In genomic region chr2:64737547-64737946, GRCh38 we compare ENCODE assay signal across 11 cellular contexts.
DNase-seq lines count a peak whose midpoint lies in the region; ATAC-seq and TF ChIP-seq lines count a peak whose summit lies in the region.
"Had no signal": no experiment of that assay in that cellular context is flagged by ENCODE, and none has a peak within 500 bp of the region (broad histone marks: within the 10 kb centered on the region; RNA-seq: fewer than 3 reads in every experiment).

No MANE protein-coding gene starts in this region.

- H3F3A ChIP-seq in PC-3 (ENCODE audit: low read length, unreplicated experiment): no peaks in the 10 kb centered on the region

- CTCF ChIA-PET in IMR-90 (lab: Yijun Ruan, JAX) (interaction anchor here (1.4 kb wide), 1 partner anchor 9 kb away, joined by 4 read pairs; no protein-coding TSS in a partner anchor), PC-3 (lab: Charles Lee) (no interaction called here)

- no peak overlapping the region for H3K56ac ChIP-seq in IMR-90 (ENCODE audit: extremely low read depth, insufficient read depth, low read length)

- intact Hi-C loops in IMR-90 (cut with micrococcal nuclease) (no loop called here), PC-3 (cut with micrococcal nuclease) (no loop called here)

- no peak overlapping the region for H2AK9ac ChIP-seq in IMR-90 (replicated peaks; ENCODE audit: low read depth, low read length, poor library complexity)

- dilution Hi-C loops in IMR-90 (cut with HindIII; ENCODE audit: low sequenced_read_pairs, unreplicated experiment): no loop called here

- no peaks in the 10 kb centered on the region; a peak in 1 of 4 replicates for H3K79me1 ChIP-seq in IMR-90 (ENCODE audit: low read depth in 1 of 2, low read length in 2 of 2)

- no peak overlapping the region for H3K14ac ChIP-seq in IMR-90 (replicated peaks; ENCODE audit: low read depth, low read length)

- H3K79me2 ChIP-seq in PC-3 (ENCODE audit: low read length): no peaks in the 10 kb centered on the region

- H4K20me1 ChIP-seq in IMR-90 (ENCODE audit: insufficient read depth, low read length): no peaks in the 10 kb centered on the region
- H4K20me1 ChIP-seq in PC-3 (ENCODE audit: low read length): no peaks in the 10 kb centered on the region

- peak; percentile 84 for ATAC-seq in GM18511 (IDR thresholded peaks at IDR 0.05; ENCODE audit: unreplicated experiment)
- peak; percentile 44 for ATAC-seq in GM21423 (IDR thresholded peaks at IDR 0.05; ENCODE audit: unreplicated experiment)
- peak; percentile 32 for ATAC-seq in IMR-90 (ENCODE audit: low read depth)
- no peak for ATAC-seq in PC-3

- H3K4me2 ChIP-seq in IMR-90 (ENCODE audit: low read depth, low read length): no peak overlapping the region; the same call in 1 of the 2 replicates
- no peak overlapping the region for H3K4me2 ChIP-seq in PC-3 (ENCODE audit: low read length)

- no peak for TF ChIP-seq POLR2A in IMR-90 (IDR thresholded peaks at IDR 0.05; ENCODE audit: low read depth, low read length)
- TF ChIP-seq POLR2A in Peyer's patch (IDR thresholded peaks at IDR 0.05): no peak

- peaks cover 3% of the 10 kb centered on the region; the same call in 1 of the 2 replicates for H3K9me1 ChIP-seq in IMR-90 (ENCODE audit: insufficient read depth, low read length)

- TF ChIP-seq RAD21 in IMR-90 (IDR thresholded peaks at IDR 0.05; ENCODE audit: low read length): no peak

- H4K8ac ChIP-seq in IMR-90 (ENCODE audit: low read depth in 2 of 2, low read length in 2 of 2): no peak overlapping the region

- no peak overlapping the region; the same call in 1 of the 2 replicates for H3K4ac ChIP-seq in IMR-90 (ENCODE audit: low read depth, low read length)

- TF ChIP-seq CTCF in IMR-90 (conservative IDR thresholded peaks at IDR 0.05; ENCODE audit: low read depth, low read length) (no peak), PC-3 (conservative IDR thresholded peaks at IDR 0.05; ENCODE audit: low read depth, low read length) (no peak), Peyer's patch (IDR thresholded peaks at IDR 0.05) (no peak)

- no peak overlapping the region for H2AFZ ChIP-seq in IMR-90 (replicated peaks; ENCODE audit: low read length, poor library complexity)
- H2AFZ ChIP-seq in PC-3 (ENCODE audit: low read length): no peak overlapping the region

- POLR2A ChIA-PET in IMR-90 (lab: Charles Lee; ENCODE audit: unreplicated experiment): no interaction called here
- POLR2A ChIA-PET in PC-3 (lab: Charles Lee; ENCODE audit: unreplicated experiment): interaction anchor here (0.5 kb wide), 1 partner anchor 490 kb away, joined by 13 read pairs; the partner anchor contains the start of gene ACTR2

- in situ Hi-C loops in IMR-90 (cut with MboI; ENCODE audit: low sequenced_read_pairs): no loop called here

- H3K27ac ChIP-seq in IMR-90 (ENCODE audit: insufficient read depth, low read length) (no peak overlapping the region), PC-3 (ENCODE audit: low read length) (no peak overlapping the region), Peyer's patch (no peak overlapping the region)
- H3K27ac ChIP-seq: cardiac muscle cell, spleen had no signal

- peak overlapping the region; percentile 59 for H3K23ac ChIP-seq in IMR-90 (ENCODE audit: low read depth, low read length)

- H3K4me1 ChIP-seq in IMR-90 (ENCODE audit: control insufficient read depth, insufficient read depth, low read length) (peaks cover 2% of the 10 kb centered on the region; the same call in 1 of the 2 replicates), PC-3 (ENCODE audit: insufficient read depth, low read length) (no peaks in the 10 kb centered on the region), Peyer's patch (no peaks in the 10 kb centered on the region)

- H4K5ac ChIP-seq in IMR-90 (ENCODE audit: low read depth, low read length): no peak overlapping the region; the same call in 1 of the 2 replicates

- no peak overlapping the region for H4K91ac ChIP-seq in IMR-90 (ENCODE audit: insufficient read depth, low read depth, low read length)

- no peak overlapping the region for H3K18ac ChIP-seq in IMR-90 (ENCODE audit: low read depth, low read length)

- H3K4me3 ChIP-seq in IMR-90 (ENCODE audit: insufficient read depth, low read depth, low read length) (no peak overlapping the region), PC-3 (ENCODE audit: low read length) (no peak overlapping the region), Peyer's patch (no peak overlapping the region)
- H3K4me3 ChIP-seq: cardiac muscle cell, spleen had no signal

- H3K9me2 ChIP-seq in PC-3 (replicated peaks; ENCODE audit: low read length): no peaks in the 10 kb centered on the region

- no peak overlapping the region for H2BK20ac ChIP-seq in IMR-90 (ENCODE audit: low read depth, low read length)

- no TSS peak for BruUV-seq in IMR-90 (replicated peaks; lab: Mats Ljungman, UMichigan)
- BruUV-seq in PC-3 (replicated peaks; lab: Mats Ljungman, UMichigan): no TSS peak

- no peak overlapping the region for H2BK15ac ChIP-seq in IMR-90 (ENCODE audit: low read depth, low read length)

- no peak overlapping the region for H2BK5ac ChIP-seq in IMR-90 (ENCODE audit: low read depth, low read length, poor library complexity, severe bottlenecking)

- no peaks in the 10 kb centered on the region for H3K36me3 ChIP-seq in IMR-90 (ENCODE audit: control insufficient read depth, insufficient read depth, low read length)
- H3K36me3 ChIP-seq in PC-3 (ENCODE audit: low read depth, low read length): peaks cover 3% of the 10 kb centered on the region; the same call in 1 of the 2 replicates
- no peaks in the 10 kb centered on the region for H3K36me3 ChIP-seq in Peyer's patch
- H3K36me3 ChIP-seq: cardiac muscle cell, spleen had no signal

- H3K9ac ChIP-seq in IMR-90 (ENCODE audit: low read depth, low read length) (no peak overlapping the region), PC-3 (ENCODE audit: low read length) (no peak overlapping the region)

- H3K9me3 ChIP-seq in IMR-90 (ENCODE audit: control insufficient read depth, insufficient read depth, low read length) (no peaks in the 10 kb centered on the region), PC-3 (ENCODE audit: low read length) (no peaks in the 10 kb centered on the region), Peyer's patch (no peaks in the 10 kb centered on the region)
- H3K9me3 ChIP-seq: spleen had no signal

- H3K27me3 ChIP-seq in IMR-90 (ENCODE audit: control insufficient read depth, insufficient read depth, low read length) (no peaks in the 10 kb centered on the region), PC-3 (ENCODE audit: low read length) (no peaks in the 10 kb centered on the region), Peyer's patch (no peaks in the 10 kb centered on the region)
- H3K27me3 ChIP-seq: cardiac muscle cell, spleen had no signal

- DNase-seq in IMR-90 (peak; percentile 41), fibroblast of peridontal ligament (ENCODE audit: extremely low read depth) (peak; percentile 45), PC-3 (no peak), cerebellar cortex (ENCODE audit: low spot score) (no peak), Peyer's patch (no peak), NOMO-1 treated with DMSO at 0.1 percent for 48 hours (lab: John Stamatoyannopoulos, UW; ENCODE audit: unreplicated experiment) (no peak)
- DNase-seq: NCI-H1694, spleen had no signal

- H2BK120ac ChIP-seq in IMR-90 (ENCODE audit: low read depth, low read length): no peak overlapping the region

- no peak overlapping the region; the same call in 1 of the 2 replicates for H2AK5ac ChIP-seq in IMR-90 (ENCODE audit: low read depth, low read length)

TF ChIP-seq in IMR-90, 13 proteins besides CTCF, POLR2A, EP300 and RAD21:
- TF ChIP-seq RFX5 (IDR thresholded peaks at IDR 0.05; ENCODE audit: low read depth, low read length) (no peak), MXI1 (IDR thresholded peaks at IDR 0.05; ENCODE audit: borderline replicate concordance, low read depth, low read length) (no peak), SMC3 (IDR thresholded peaks at IDR 0.05; ENCODE audit: low read depth, low read length) (no peak), NFE2L2 (IDR thresholded peaks at IDR 0.05; ENCODE audit: low read depth, low read length) (no peak), FOS (IDR thresholded peaks at IDR 0.05; ENCODE audit: low read depth, low read length) (no peak), MAFK (IDR thresholded peaks at IDR 0.05; ENCODE audit: low read depth, low read length) (no peak), CHD1 (IDR thresholded peaks at IDR 0.05; ENCODE audit: low read depth, low read length) (no peak), MAZ (IDR thresholded peaks at IDR 0.05; ENCODE audit: borderline replicate concordance, low read depth, low read length) (no peak), CEBPB (IDR thresholded peaks at IDR 0.05; ENCODE audit: low read depth, low read length) (no peak), RCOR1 (IDR thresholded peaks at IDR 0.05; ENCODE audit: insufficient replicate concordance, low read length) (no peak), USF2 (IDR thresholded peaks at IDR 0.05; ENCODE audit: low read depth, low read length) (no peak), BHLHE40 (IDR thresholded peaks at IDR 0.05; ENCODE audit: low read depth, low read length) (no peak)
- TF ChIP-seq, protein P1, sequence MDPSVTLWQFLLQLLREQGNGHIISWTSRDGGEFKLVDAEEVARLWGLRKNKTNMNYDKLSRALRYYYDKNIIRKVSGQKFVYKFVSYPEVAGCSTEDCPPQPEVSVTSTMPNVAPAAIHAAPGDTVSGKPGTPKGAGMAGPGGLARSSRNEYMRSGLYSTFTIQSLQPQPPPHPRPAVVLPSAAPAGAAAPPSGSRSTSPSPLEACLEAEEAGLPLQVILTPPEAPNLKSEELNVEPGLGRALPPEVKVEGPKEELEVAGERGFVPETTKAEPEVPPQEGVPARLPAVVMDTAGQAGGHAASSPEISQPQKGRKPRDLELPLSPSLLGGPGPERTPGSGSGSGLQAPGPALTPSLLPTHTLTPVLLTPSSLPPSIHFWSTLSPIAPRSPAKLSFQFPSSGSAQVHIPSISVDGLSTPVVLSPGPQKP (IDR thresholded peaks at IDR 0.05; ENCODE audit: borderline replicate concordance, low read depth, low read length): no peak

Comparison
In these comparisons a context has a peak if more than half of its experiments do, and no peak if none do; other contexts are left out.
1. DNase-seq: peak in IMR-90 (single experiment) and fibroblast of peridontal ligament (single experiment); none in PC-3 (single experiment), cerebellar cortex (single experiment), Peyer's patch (0 of 3) and NOMO-1 treated with DMSO at 0.1 percent for 48 hours (single experiment).